In genomic region chr20:62023935-62024334, GRCh38 we compare ENCODE assay signal across 24 cellular contexts.
"Had no signal": no experiment of that assay in that cellular context is flagged by ENCODE, and none has a peak within 500 bp of the region (broad histone marks: within the 10 kb centered on the region; RNA-seq: fewer than 3 reads in every experiment).

No MANE protein-coding gene starts in this region.

- DNase-seq: cerebellar nuclear complex; cortex of kidney; effector memory CD8-positive, alpha-beta T cell; head of caudate nucleus; left colon; spleen; stimulated activated CD4-positive, alpha-beta T cell treated with anti-CD3 and anti-CD28 coated beads, Interleukin-4, amount 100 ng/mL, for 4 hours; stimulated activated naive B cell treated with anti-CD40 and anti-IgM and Interleukin-4, amounts not matched to agents 10 μg/mL and 1 μg/mL and 100 μg/mL, for 72 hours; upper lobe of right lung; uterus had no signal

- H3K36me3 Mint-ChIP-seq: natural killer cell treated with Interleukin-12 subunit alpha and Interleukin-12 subunit beta and Interleukin-15 and Interleukin-18, amount 100 ng/mL, for 72 hours had no signal

- H3K4me3 Mint-ChIP-seq: effector memory CD8-positive, alpha-beta T cell; memory B cell; natural killer cell treated with Interleukin-12 subunit alpha and Interleukin-12 subunit beta and Interleukin-15 and Interleukin-18, amount 100 ng/mL, for 72 hours; neural crest cell; stimulated activated naive B cell treated with anti-CD40 and anti-IgM and Interleukin-4, amounts not matched to agents 10 μg/mL and 1 μg/mL and 100 μg/mL, for 72 hours; stimulated activated naive CD8-positive, alpha-beta T cell treated with anti-CD3 and anti-CD28 coated beads, Interleukin-15, Interleukin-2, amounts not matched to agents 100 ng/mL and 50 ng/mL, for 24 hours had no signal

- H3K27me3 Mint-ChIP-seq: effector memory CD8-positive, alpha-beta T cell; memory B cell; natural killer cell treated with Interleukin-12 subunit alpha and Interleukin-12 subunit beta and Interleukin-15 and Interleukin-18, amount 100 ng/mL, for 72 hours; progenitor cell of endocrine pancreas; stimulated activated naive B cell treated with anti-CD40 and anti-IgM and Interleukin-4, amounts not matched to agents 10 μg/mL and 1 μg/mL and 100 μg/mL, for 72 hours; stimulated activated naive CD8-positive, alpha-beta T cell treated with anti-CD3 and anti-CD28 coated beads, Interleukin-15, Interleukin-2, amounts not matched to agents 100 ng/mL and 50 ng/mL, for 24 hours had no signal

- H3K4me1 ChIP-seq: parathyroid adenoma had no signal

- H3K9me3 ChIP-seq: spleen, thoracic aorta, tibial nerve, upper lobe of right lung, uterus had no signal

- H3K9ac ChIP-seq: parathyroid adenoma had no signal

- ATAC-seq: effector memory CD8-positive, alpha-beta T cell; left colon; left ventricle myocardium superior; natural killer cell treated with Interleukin-12 subunit alpha and Interleukin-12 subunit beta and Interleukin-15 and Interleukin-18, amount 100 ng/mL, for 72 hours; stimulated activated naive B cell treated with anti-CD40 and anti-IgM and Interleukin-4, amounts not matched to agents 10 μg/mL and 1 μg/mL and 100 μg/mL, for 72 hours; upper lobe of right lung had no signal

- H3K4me3 ChIP-seq: hepatocyte, lung, skin epidermis, spleen, thoracic aorta, tibial nerve, upper lobe of right lung, uterus had no signal

- H3K27ac Mint-ChIP-seq: memory B cell; natural killer cell treated with Interleukin-12 subunit alpha and Interleukin-12 subunit beta and Interleukin-15 and Interleukin-18, amount 100 ng/mL, for 72 hours; progenitor cell of endocrine pancreas; stimulated activated naive CD8-positive, alpha-beta T cell treated with anti-CD3 and anti-CD28 coated beads, Interleukin-15, Interleukin-2, amounts not matched to agents 100 ng/mL and 50 ng/mL, for 24 hours had no signal

- H3K9me3 Mint-ChIP-seq: effector memory CD8-positive, alpha-beta T cell; memory B cell; natural killer cell treated with Interleukin-12 subunit alpha and Interleukin-12 subunit beta and Interleukin-15 and Interleukin-18, amount 100 ng/mL, for 72 hours; neural crest cell; stimulated activated naive CD8-positive, alpha-beta T cell treated with anti-CD3 and anti-CD28 coated beads, Interleukin-15, Interleukin-2, amounts not matched to agents 100 ng/mL and 50 ng/mL, for 24 hours had no signal

- H3K36me3 ChIP-seq: spleen, thoracic aorta, tibial nerve, upper lobe of right lung, uterus had no signal

- FAIRE-seq: endometrium, frontal cortex had no signal

- H3K27ac ChIP-seq: hepatocyte, parathyroid adenoma, skin epidermis, spleen, thoracic aorta, tibial nerve, upper lobe of right lung, uterus had no signal

- H3K27me3 ChIP-seq: hepatocyte, spleen, tibial nerve, upper lobe of right lung, uterus had no signal
